ENCODE assay signal across 8 cellular contexts in genomic region chr17:27578718-27579085, GRCh38. TPM values are rescaled to one million over a fixed set of nuclear protein-coding genes. Genes with fewer than 3 reads are reported as not detected.
A peak's percentile ranks its signal among the peaks of the same experiment; 100 is the strongest.
DNase-seq lines count a peak whose midpoint lies in the region; ATAC-seq lines count a peak whose summit lies in the region.

No MANE protein-coding gene starts in this region.

- no peaks in the 10 kb centered on the region for H3K27me3 Mint-ChIP-seq in activated T-cell treated with anti-CD3 and anti-CD28 coated beads, Interleukin-2, amount 50 U/mL, for 4 hours (ENCODE audit: low read depth)

- peaks cover 29% of the 10 kb centered on the region for H3K4me1 Mint-ChIP-seq in activated T-cell treated with anti-CD3 and anti-CD28 coated beads, Interleukin-2, amount 50 U/mL, for 4 hours (ENCODE audit: low read depth)

- H3K36me3 Mint-ChIP-seq in activated T-cell treated with anti-CD3 and anti-CD28 coated beads, Interleukin-2, amount 50 U/mL, for 4 hours (ENCODE audit: insufficient read depth) = peaks cover 8% of the 10 kb centered on the region

- DNase-seq in NOMO-1 (lab: John Stamatoyannopoulos, UW; ENCODE audit: unreplicated experiment in 2 of 2) (peak; percentile 8 to 29), NOMO-1 treated with dmso at 0.1 percent for 144 hours (lab: John Stamatoyannopoulos, UW; ENCODE audit: unreplicated experiment) (no peak), renal cortical epithelial cell (ENCODE audit: low read depth) (peak; percentile 39), midbrain (lab: John Stamatoyannopoulos, UW) (no peak), posterior cingulate gyrus (no peak), SW 1271 (lab: John Stamatoyannopoulos, UW) (no peak)
- no peak for DNase-seq in activated T-cell treated with anti-CD3 and anti-CD28 coated beads, Interleukin-2, amount 50 U/mL, for 4 hours

- intact Hi-C loops in posterior cingulate gyrus (cut with DNase I) = loop anchor here (5.0 kb wide), 1 partner anchor 121 kb away; the partner anchor contains the start of gene KSR1

- H3K4me3 Mint-ChIP-seq in activated T-cell treated with anti-CD3 and anti-CD28 coated beads, Interleukin-2, amount 50 U/mL, for 4 hours = no peak overlapping the region

- ATAC-seq in HG03095 (IDR thresholded peaks at IDR 0.05; ENCODE audit: unreplicated experiment) = peak; percentile 91
- peak; percentile 79 to 81 for ATAC-seq in activated T-cell treated with anti-CD3 and anti-CD28 coated beads, Interleukin-2, amount 50 U/mL, for 4 hours

- no peaks in the 10 kb centered on the region for H3K9me3 Mint-ChIP-seq in activated T-cell treated with anti-CD3 and anti-CD28 coated beads, Interleukin-2, amount 50 U/mL, for 4 hours

RNA-seq across cellular contexts. Expression of gene LGALS9, which starts 52.3 kb away (rescaled TPM):
- 10 to 100 TPM; 13.4 to 21.8 (median 16.4) TPM for total RNA-seq in activated T-cell treated with anti-CD3 and anti-CD28 coated beads, Interleukin-2, amount 50 U/mL, for 4 hours
- 2.3 and 6.1 TPM in 2 replicates for total RNA-seq in renal cortical epithelial cell

Comparison
In these comparisons a context has a peak if more than half of its experiments do, and no peak if none do; other contexts are left out.
1. DNase-seq: peak in NOMO-1 (2 of 2) and renal cortical epithelial cell (single experiment); none in NOMO-1 treated with dmso at 0.1 percent for 144 hours (single experiment), activated T-cell treated with anti-CD3 and anti-CD28 coated beads, Interleukin-2, amount 50 U/mL, for 4 hours (single experiment), midbrain (single experiment), posterior cingulate gyrus (0 of 10) and SW 1271 (0 of 2).